2 cellular contexts compared by ENCODE assay signal in the genomic region with DNA sequence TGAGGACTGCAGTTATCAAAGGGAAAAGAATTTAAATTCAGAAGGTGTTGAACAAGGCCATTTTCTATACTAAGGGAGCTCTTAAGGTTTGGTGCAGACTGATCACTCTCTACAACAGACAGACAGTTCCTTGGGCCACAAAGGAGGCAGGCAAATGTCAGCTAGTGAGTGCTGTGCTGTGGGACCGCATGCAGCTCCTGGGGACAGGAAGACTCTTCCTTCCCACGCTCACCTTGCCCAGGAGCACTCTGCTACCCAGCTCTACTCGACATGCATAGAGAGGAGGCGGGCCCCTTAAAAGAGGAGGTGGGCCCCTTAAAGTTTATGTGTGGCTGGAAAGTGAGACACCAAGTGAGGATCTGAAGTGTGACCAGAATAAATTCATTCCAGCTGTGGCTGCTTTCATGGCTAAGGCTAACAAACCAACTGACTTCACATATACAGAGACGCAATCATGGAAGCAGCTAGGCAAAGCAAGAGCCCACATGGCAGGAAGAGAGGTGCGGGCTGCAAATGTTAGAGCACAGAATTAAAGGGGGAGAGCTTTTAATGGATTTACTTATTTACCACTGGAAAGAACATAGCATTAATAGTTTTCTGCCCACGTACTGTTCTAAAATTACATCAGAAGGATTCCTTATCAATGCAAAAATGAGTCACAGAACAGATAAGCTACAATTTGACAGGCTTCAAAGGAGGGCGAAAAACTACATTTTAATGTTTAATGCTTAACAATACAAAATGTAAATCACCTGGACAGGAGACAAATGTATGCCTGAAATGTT.
TF ChIP-seq lines count a peak whose summit lies in the region.

No MANE protein-coding gene starts in this region.

TF ChIP-seq in GM23338, 12 proteins besides CTCF, POLR2A, EP300 and RAD21 (continues in another document):
- TF ChIP-seq STAT1 (IDR thresholded peaks at IDR 0.05; ENCODE audit: unreplicated experiment) (no peak), NANOG (IDR thresholded peaks at IDR 0.05; ENCODE audit: borderline replicate concordance) (no peak), JUNB (IDR thresholded peaks at IDR 0.05; ENCODE audit: unreplicated experiment) (no peak), ZNF114 (CRISPR knock-in tag; IDR thresholded peaks at IDR 0.05) (no peak), CREB1 (CRISPR knock-in tag; IDR thresholded peaks at IDR 0.05; ENCODE audit: low read depth) (no peak), EZH2 (IDR thresholded peaks at IDR 0.05; ENCODE audit: low read depth, unreplicated experiment) (no peak), REST (IDR thresholded peaks at IDR 0.05; ENCODE audit: unreplicated experiment) (no peak), EZH2phosphoT487 (IDR thresholded peaks at IDR 0.05; ENCODE audit: unreplicated experiment) (no peak), POLR2AphosphoS5 (IDR thresholded peaks at IDR 0.05; ENCODE audit: low read depth) (no peak)
- TF ChIP-seq, protein P1, sequence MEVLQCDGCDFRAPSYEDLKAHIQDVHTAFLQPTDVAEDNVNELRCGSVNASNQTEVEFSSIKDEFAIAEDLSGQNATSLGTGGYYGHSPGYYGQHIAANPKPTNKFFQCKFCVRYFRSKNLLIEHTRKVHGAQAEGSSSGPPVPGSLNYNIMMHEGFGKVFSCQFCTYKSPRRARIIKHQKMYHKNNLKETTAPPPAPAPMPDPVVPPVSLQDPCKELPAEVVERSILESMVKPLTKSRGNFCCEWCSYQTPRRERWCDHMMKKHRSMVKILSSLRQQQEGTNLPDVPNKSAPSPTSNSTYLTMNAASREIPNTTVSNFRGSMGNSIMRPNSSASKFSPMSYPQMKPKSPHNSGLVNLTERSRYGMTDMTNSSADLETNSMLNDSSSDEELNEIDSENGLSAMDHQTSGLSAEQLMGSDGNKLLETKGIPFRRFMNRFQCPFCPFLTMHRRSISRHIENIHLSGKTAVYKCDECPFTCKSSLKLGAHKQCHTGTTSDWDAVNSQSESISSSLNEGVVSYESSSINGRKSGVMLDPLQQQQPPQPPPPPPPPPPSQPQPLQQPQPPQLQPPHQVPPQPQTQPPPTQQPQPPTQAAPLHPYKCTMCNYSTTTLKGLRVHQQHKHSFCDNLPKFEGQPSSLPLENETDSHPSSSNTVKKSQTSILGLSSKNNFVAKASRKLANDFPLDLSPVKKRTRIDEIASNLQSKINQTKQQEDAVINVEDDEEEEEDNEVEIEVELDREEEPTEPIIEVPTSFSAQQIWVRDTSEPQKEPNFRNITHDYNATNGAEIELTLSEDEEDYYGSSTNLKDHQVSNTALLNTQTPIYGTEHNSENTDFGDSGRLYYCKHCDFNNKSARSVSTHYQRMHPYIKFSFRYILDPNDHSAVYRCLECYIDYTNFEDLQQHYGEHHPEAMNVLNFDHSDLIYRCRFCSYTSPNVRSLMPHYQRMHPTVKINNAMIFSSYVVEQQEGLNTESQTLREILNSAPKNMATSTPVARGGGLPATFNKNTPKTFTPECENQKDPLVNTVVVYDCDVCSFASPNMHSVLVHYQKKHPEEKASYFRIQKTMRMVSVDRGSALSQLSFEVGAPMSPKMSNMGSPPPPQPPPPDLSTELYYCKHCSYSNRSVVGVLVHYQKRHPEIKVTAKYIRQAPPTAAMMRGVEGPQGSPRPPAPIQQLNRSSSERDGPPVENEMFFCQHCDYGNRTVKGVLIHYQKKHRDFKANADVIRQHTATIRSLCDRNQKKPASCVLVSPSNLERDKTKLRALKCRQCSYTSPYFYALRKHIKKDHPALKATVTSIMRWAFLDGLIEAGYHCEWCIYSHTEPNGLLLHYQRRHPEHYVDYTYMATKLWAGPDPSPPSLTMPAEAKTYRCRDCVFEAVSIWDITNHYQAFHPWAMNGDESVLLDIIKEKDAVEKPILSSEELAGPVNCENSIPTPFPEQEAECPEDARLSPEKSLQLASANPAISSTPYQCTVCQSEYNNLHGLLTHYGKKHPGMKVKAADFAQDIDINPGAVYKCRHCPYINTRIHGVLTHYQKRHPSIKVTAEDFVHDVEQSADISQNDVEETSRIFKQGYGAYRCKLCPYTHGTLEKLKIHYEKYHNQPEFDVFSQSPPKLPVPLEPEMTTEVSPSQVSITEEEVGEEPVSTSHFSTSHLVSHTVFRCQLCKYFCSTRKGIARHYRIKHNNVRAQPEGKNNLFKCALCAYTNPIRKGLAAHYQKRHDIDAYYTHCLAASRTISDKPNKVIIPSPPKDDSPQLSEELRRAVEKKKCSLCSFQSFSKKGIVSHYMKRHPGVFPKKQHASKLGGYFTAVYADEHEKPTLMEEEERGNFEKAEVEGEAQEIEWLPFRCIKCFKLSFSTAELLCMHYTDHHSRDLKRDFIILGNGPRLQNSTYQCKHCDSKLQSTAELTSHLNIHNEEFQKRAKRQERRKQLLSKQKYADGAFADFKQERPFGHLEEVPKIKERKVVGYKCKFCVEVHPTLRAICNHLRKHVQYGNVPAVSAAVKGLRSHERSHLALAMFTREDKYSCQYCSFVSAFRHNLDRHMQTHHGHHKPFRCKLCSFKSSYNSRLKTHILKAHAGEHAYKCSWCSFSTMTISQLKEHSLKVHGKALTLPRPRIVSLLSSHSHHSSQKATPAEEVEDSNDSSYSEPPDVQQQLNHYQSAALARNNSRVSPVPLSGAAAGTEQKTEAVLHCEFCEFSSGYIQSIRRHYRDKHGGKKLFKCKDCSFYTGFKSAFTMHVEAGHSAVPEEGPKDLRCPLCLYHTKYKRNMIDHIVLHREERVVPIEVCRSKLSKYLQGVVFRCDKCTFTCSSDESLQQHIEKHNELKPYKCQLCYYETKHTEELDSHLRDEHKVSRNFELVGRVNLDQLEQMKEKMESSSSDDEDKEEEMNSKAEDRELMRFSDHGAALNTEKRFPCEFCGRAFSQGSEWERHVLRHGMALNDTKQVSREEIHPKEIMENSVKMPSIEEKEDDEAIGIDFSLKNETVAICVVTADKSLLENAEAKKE (CRISPR knock-in tag; IDR thresholded peaks at IDR 0.05), result no peak

TF ChIP-seq in WTC11, 78 proteins besides CTCF, POLR2A, EP300 and RAD21:
- no peak for TF ChIP-seq ZNF219 (CRISPR knock-in tag; IDR thresholded peaks at IDR 0.05; ENCODE audit: borderline replicate concordance)
